ENCODE assay signal across 8 cellular contexts in genomic region chrX:68196939-68197791, GRCh38.
A peak's percentile ranks its signal among the peaks of the same experiment; 100 is the strongest.
DNase-seq lines count a peak whose midpoint lies in the region; ATAC-seq and TF ChIP-seq lines count a peak whose summit lies in the region.

No MANE protein-coding gene starts in this region.

- DNase-seq in Caco-2 (peak; percentile 36 to 53), NCI-H748 (lab: John Stamatoyannopoulos, UW; ENCODE audit: unreplicated experiment) (peak; percentile 57), body of pancreas (peak; percentile 21 to 36 (median 34)), iris pigment epithelial cell (ENCODE audit: low read depth) (peak; percentile 51)
- peak; percentile 5 for DNase-seq in stimulated activated naive CD8-positive, alpha-beta T cell treated with anti-CD3 and anti-CD28 coated beads, Interleukin-15, Interleukin-2, amounts not matched to agents 100 U/mL and 50 U/mL, for 24 hours
- DNase-seq in activated CD8-positive, alpha-beta memory T cell treated with anti-CD3 and anti-CD28 coated beads, Interleukin-2, amount 50 U/mL, for 4 hours, result no peak

- H3K4me1 ChIP-seq in Caco-2 (no peaks in the 10 kb centered on the region; the same call in 1 of the 2 replicates), body of pancreas (no peaks in the 10 kb centered on the region)

- CTCF ChIA-PET in Caco-2 (lab: Charles Lee), result interaction anchor here (0.5 to 1.7 kb wide), 8 partner anchors 74 to 534 kb away, joined by 3 to 23 read pairs (median 4); no protein-coding TSS in a partner anchor

- no TSS peak for BruUV-seq in Caco-2 (replicated peaks; lab: Mats Ljungman, UMichigan)

- TF ChIP-seq CTCF in Caco-2 (IDR thresholded peaks at IDR 0.05; ENCODE audit: insufficient read depth in 1 of 2, low read depth in 1 of 2, low read length in 1 of 2, severe bottlenecking in 1 of 2, unreplicated experiment in 1 of 2) (peak; percentile 42 to 59), body of pancreas (IDR thresholded peaks at IDR 0.05) (peak; percentile 42 to 85 (median 62))

- H3K27me3 ChIP-seq in Caco-2 (replicated peaks; ENCODE audit: control insufficient read depth, insufficient read depth, low read length) (no peaks in the 10 kb centered on the region), body of pancreas (no peaks in the 10 kb centered on the region)

- H3K4me3 Mint-ChIP-seq in Caco-2 (ENCODE audit: unreplicated experiment), result no peak overlapping the region

- no peak overlapping the region for H3K27ac Mint-ChIP-seq in Caco-2 (ENCODE audit: unreplicated experiment)

- intact Hi-C loops in Caco-2 (cut with micrococcal nuclease; ENCODE audit: unreplicated experiment), result loop anchor here (1.0 to 5.0 kb wide), 5 partner anchors 265 to 610 kb away; no protein-coding TSS in a partner anchor
- intact Hi-C loops in body of pancreas (cut with DNase I), result no loop called here

- POLR2A ChIA-PET in Caco-2 (lab: Charles Lee), result no interaction called here

- H3K36me3 Mint-ChIP-seq in Caco-2 (ENCODE audit: insufficient read depth, unreplicated experiment), result no peaks in the 10 kb centered on the region

- H3K27me3 Mint-ChIP-seq in Caco-2 (ENCODE audit: insufficient read depth, unreplicated experiment), result no peaks in the 10 kb centered on the region

- H3K9me3 ChIP-seq in Caco-2 (no peaks in the 10 kb centered on the region), body of pancreas (no peaks in the 10 kb centered on the region)

- H3K9me3 Mint-ChIP-seq in Caco-2 (ENCODE audit: unreplicated experiment), result no peaks in the 10 kb centered on the region

- peak; percentile 92 for ATAC-seq in GM18511 (IDR thresholded peaks at IDR 0.05; ENCODE audit: unreplicated experiment)
- ATAC-seq in HG03097 (IDR thresholded peaks at IDR 0.05; ENCODE audit: low FRiP score, unreplicated experiment), result peak; percentile 69
- ATAC-seq in body of pancreas, result peak; percentile 52
- no peak for ATAC-seq in stimulated activated naive CD8-positive, alpha-beta T cell treated with anti-CD3 and anti-CD28 coated beads, Interleukin-15, Interleukin-2, amounts not matched to agents 100 U/mL and 50 U/mL, for 24 hours

- WGBS in body of pancreas, 2 donors, result 49 to 72% methylated on average over 5 of the region's 5 CpGs

- no peaks in the 10 kb centered on the region for H3K36me3 ChIP-seq in Caco-2 (ENCODE audit: control insufficient read depth, insufficient read depth, low read length)
- no peaks in the 10 kb centered on the region for H3K36me3 ChIP-seq in body of pancreas (replicated peaks in 1 of 2; ENCODE audit: insufficient read depth in 1 of 2, low read depth in 2 of 2)

- H3K4me3 ChIP-seq in Caco-2 (ENCODE audit: low read depth, low read length), result no peak overlapping the region
- no peak overlapping the region for H3K4me3 ChIP-seq in body of pancreas

- no peak for TF ChIP-seq POLR2A in body of pancreas (IDR thresholded peaks at IDR 0.05)

- H3K4me1 Mint-ChIP-seq in Caco-2 (ENCODE audit: low read depth, unreplicated experiment), result no peaks in the 10 kb centered on the region

- no peak overlapping the region for H3K27ac ChIP-seq in body of pancreas
